In genomic region chr11:279966-280761, GRCh38 we compare ENCODE assay signal across 8 cellular contexts. TPM values are rescaled to one million over a fixed set of nuclear protein-coding genes. Genes with fewer than 3 reads are reported as not detected.
DNase-seq lines count a peak whose midpoint lies in the region; ATAC-seq and TF ChIP-seq lines count a peak whose summit lies in the region.

No MANE protein-coding gene starts in this region.

- intact Hi-C loops in mucosa of descending colon (cut with DNase I, micrococcal nuclease), result no loop called here

- in situ Hi-C loops in Caki2 (cut with HindIII; ENCODE audit: low pct_unique_long_range_greater_than_20kb, low sequenced_read_pairs), result no loop called here

- H3K36me3 ChIP-seq in mucosa of descending colon (ENCODE audit: low read depth), result no peaks in the 10 kb centered on the region

- peak; percentile 78 for ATAC-seq in mucosa of descending colon
- no peak for ATAC-seq in GM18867 (IDR thresholded peaks at IDR 0.05; ENCODE audit: unreplicated experiment)

- no peak overlapping the region for H3K4me3 ChIP-seq in mucosa of descending colon

- DNase-seq in Caki2 (ENCODE audit: low read depth) (peak; percentile 70), mucosa of descending colon (peak; percentile 60 to 85 (median 74)), NAMALWA (ENCODE audit: low spot score) (no peak), NCI-H446 (lab: John Stamatoyannopoulos, UW) (no peak), GM10248 (ENCODE audit: extremely low spot score) (no peak)
- DNase-seq in central memory CD4-positive, alpha-beta T cell, result peak; percentile 45

- POLR2A ChIA-PET in GM10248 (lab: Yijun Ruan, JAX), result no interaction called here

- TF ChIP-seq CTCF in mucosa of descending colon (IDR thresholded peaks at IDR 0.05), result no peak
- TF ChIP-seq CTCF in GM10248 (IDR thresholded peaks at IDR 0.05; ENCODE audit: control extremely low read depth, extremely low read depth, low read depth, missing control alignments), result no peak

- CTCF ChIA-PET in GM10248 (lab: Yijun Ruan, JAX), result interaction anchor here (4.0 kb wide), 1 partner anchor 29 kb away, joined by 11 read pairs; no protein-coding TSS in a partner anchor

- no peaks in the 10 kb centered on the region for H3K9me3 ChIP-seq in mucosa of descending colon

- peaks cover 29% of the 10 kb centered on the region for H3K4me1 ChIP-seq in mucosa of descending colon (ENCODE audit: low read depth)

TF ChIP-seq in PFSK-1, 5 proteins besides CTCF, POLR2A, EP300 and RAD21:
- TF ChIP-seq SIN3A (IDR thresholded peaks at IDR 0.05; ENCODE audit: borderline replicate concordance, insufficient read depth, low read length), result no peak
- TF ChIP-seq TAF1 (IDR thresholded peaks at IDR 0.05; ENCODE audit: borderline replicate concordance, insufficient read depth, low read length), result no peak
- no peak for TF ChIP-seq FOXP2 (optimal IDR thresholded peaks at IDR 0.05; ENCODE audit: borderline replicate concordance, extremely low read depth, extremely low read length, insufficient read depth)
- TF ChIP-seq REST (IDR thresholded peaks at IDR 0.05; ENCODE audit: insufficient read depth in 1 of 2, low read depth in 2 of 2, low read length in 2 of 2), result peak; percentile 81 to 92
- TF ChIP-seq POLR2AphosphoS5 (IDR thresholded peaks at IDR 0.05; ENCODE audit: low read depth, low read length), result no peak

RNA-seq across cellular contexts. Expression of gene NLRP6, which starts 2.0 kb away (rescaled TPM):
- not detected in 2 replicates for total RNA-seq in Caki2 (2014; rRNA removed; shearing (Covaris generic); ENCODE audit: low replicate concordance)
- polyA plus RNA-seq in PFSK-1 (2012; ENCODE audit: insufficient read length, low read depth), result not detected
- 1 to 10 TPM in 1 of 3 donors, under 1 TPM in 2; 0.66 to 2.6 (median 0.72) TPM for total RNA-seq in mucosa of descending colon

RNA-seq across cellular contexts. Expression of gene PGGHG, which starts 8.8 kb away (rescaled TPM):
- 7.9 and 11.2 TPM in 2 replicates for total RNA-seq in Caki2 (2014; rRNA removed; shearing (Covaris generic); ENCODE audit: low replicate concordance)
- polyA plus RNA-seq in PFSK-1 (2012; ENCODE audit: insufficient read length, low read depth), result 57.8 TPM
- 10 to 100 TPM; 21.2 to 37.1 (median 29.7) TPM for total RNA-seq in mucosa of descending colon

RNA-seq across cellular contexts. Expression of gene IFITM5, which starts 19.2 kb away (rescaled TPM):
- not detected in 2 replicates for total RNA-seq in Caki2 (2014; rRNA removed; shearing (Covaris generic); ENCODE audit: low replicate concordance)
- polyA plus RNA-seq in PFSK-1 (2012; ENCODE audit: insufficient read length, low read depth), result not detected
- total RNA-seq in mucosa of descending colon, result not detected

RNA-seq across cellular contexts. Expression of gene IFITM2, which starts 27.5 kb away (rescaled TPM):
- total RNA-seq in Caki2 (2014; rRNA removed; shearing (Covaris generic); ENCODE audit: low replicate concordance), result not detected in 2 replicates
- polyA plus RNA-seq in PFSK-1 (2012; ENCODE audit: insufficient read length, low read depth), result 358 TPM
- total RNA-seq in mucosa of descending colon, result 100 to 1,000 TPM in 2 of 3 donors, 10 to 100 TPM in 1; 57.2 to 254 (median 111) TPM

RNA-seq across cellular contexts. Expression of gene IFITM1, which starts 33.7 kb away (rescaled TPM):
- 2.0 and 10.3 TPM in 2 replicates for total RNA-seq in Caki2 (2014; rRNA removed; shearing (Covaris generic); ENCODE audit: low replicate concordance)
- polyA plus RNA-seq in PFSK-1 (2012; ENCODE audit: insufficient read length, low read depth), result 123 TPM
- total RNA-seq in mucosa of descending colon, result 100 to 1,000 TPM in 1 of 3 donors, 10 to 100 TPM in 2; 80.2 to 182 (median 87.3) TPM

Comparison
In these comparisons a context has a peak if more than half of its experiments do, and no peak if none do; other contexts are left out.
1. DNase-seq: peak in Caki2 (single experiment), central memory CD4-positive, alpha-beta T cell (single experiment) and mucosa of descending colon (3 of 3); none in NAMALWA (single experiment), NCI-H446 (0 of 2) and GM10248 (single experiment).